Comparison of ENCODE assay signal across 22 cellular contexts in genomic region chr13:80952158-80952557, GRCh38.
"Had no signal": no experiment of that assay in that cellular context is flagged by ENCODE, and none has a peak within 500 bp of the region (broad histone marks: within the 10 kb centered on the region; RNA-seq: fewer than 3 reads in every experiment).

No MANE protein-coding gene starts in this region.

- DNase-seq: colonic mucosa; cortex of kidney; effector CD8-positive, alpha-beta T cell; effector memory CD8-positive, alpha-beta T cell; endodermal cell; erythroblast; esophagus squamous epithelium; foreskin fibroblast; foreskin melanocyte; gastrocnemius medialis; glutamatergic neuron; head of caudate nucleus; heart right ventricle; hippocampal formation; left cardiac atrium; left lung; left ventricle myocardium superior; lower lobe of right lung; mesenchymal stem cell; midbrain had no signal

- H3K27ac Mint-ChIP-seq: dendritic cell treated with granulocyte-macrophage colony-stimulating factor and Interleukin-4, amounts not matched to agents 40 ng/mL and 50 ng/mL, for 4 days; effector memory CD8-positive, alpha-beta T cell; endodermal cell had no signal

- H3K9me3 Mint-ChIP-seq: dendritic cell treated with granulocyte-macrophage colony-stimulating factor and Interleukin-4, amounts not matched to agents 40 ng/mL and 50 ng/mL, for 4 days had no signal

- FAIRE-seq: keratinocyte had no signal

- H3K4me3 Mint-ChIP-seq: dendritic cell treated with granulocyte-macrophage colony-stimulating factor and Interleukin-4, amounts not matched to agents 40 ng/mL and 50 ng/mL, for 4 days; effector memory CD8-positive, alpha-beta T cell; endodermal cell had no signal

- H3K27me3 Mint-ChIP-seq: dendritic cell treated with granulocyte-macrophage colony-stimulating factor and Interleukin-4, amounts not matched to agents 40 ng/mL and 50 ng/mL, for 4 days; effector memory CD8-positive, alpha-beta T cell had no signal
